7 cellular contexts compared by ENCODE assay signal in the genomic region with DNA sequence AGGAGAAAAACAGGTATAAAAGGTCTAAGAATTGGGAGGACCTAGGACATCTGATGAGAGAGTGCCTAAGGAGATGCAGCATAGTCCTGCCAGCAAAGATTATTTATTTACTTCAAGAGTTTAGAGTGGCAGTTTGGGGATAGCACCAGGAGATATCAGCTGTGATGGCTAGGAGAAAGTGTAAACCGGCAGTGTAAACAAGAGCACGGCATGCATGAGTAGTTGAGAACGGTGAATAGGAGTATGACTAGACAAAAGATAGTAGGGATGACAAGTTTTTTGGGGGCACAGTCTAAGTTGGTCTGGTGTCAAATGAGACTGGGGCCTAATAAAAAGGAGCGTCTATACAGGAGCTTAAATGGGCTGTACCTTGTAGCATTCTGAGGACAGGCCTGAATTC. TPM values are rescaled to one million over a fixed set of nuclear protein-coding genes. Genes with fewer than 3 reads are reported as not detected.
"Had no signal": no experiment of that assay in that cellular context is flagged by ENCODE, and none has a peak within 500 bp of the region (broad histone marks: within the 10 kb centered on the region; RNA-seq: fewer than 3 reads in every experiment).

No MANE protein-coding gene starts in this region.

RNA-seq across cellular contexts. Expression of gene HPGDS, which starts 48.7 kb away (rescaled TPM):
- total RNA-seq: LHCN-M2, MCF 10A, OCI-LY7, PC-9, RPMI7951, SJCRH30, SK-MEL-5 had no signal
